In the genomic region with DNA sequence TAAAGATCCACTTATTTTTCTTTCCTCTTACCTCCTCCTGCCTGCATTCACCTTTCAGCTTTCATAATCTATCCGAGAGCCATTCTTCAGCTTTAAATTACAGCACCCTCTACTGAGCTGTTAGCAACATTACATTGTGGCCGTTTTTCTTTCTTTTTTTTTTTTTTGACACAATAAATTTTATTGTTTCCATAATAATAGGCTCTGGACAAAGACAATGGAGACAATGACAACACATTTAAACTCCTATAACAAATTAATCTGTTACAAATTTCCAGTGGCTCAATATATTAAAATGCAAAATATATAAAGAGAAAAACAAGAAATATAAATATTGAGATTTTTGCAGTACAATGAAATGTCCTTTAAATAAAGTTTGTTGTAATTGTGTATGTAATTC, we compare ENCODE assay signal across 8 cellular contexts.
DNase-seq lines count a peak whose midpoint lies in the region; ATAC-seq, FAIRE-seq and TF ChIP-seq lines count a peak whose summit lies in the region.
"Not testable (repeated sequence)": the region's sequence is repeated elsewhere in the genome, so short reads cannot be mapped to it uniquely, and the experiment has no call there.

No MANE protein-coding gene starts in this region.

- H2BK120ac ChIP-seq in IMR-90 (ENCODE audit: low read depth, low read length): not testable (repeated sequence)

- H3K9me3 Mint-ChIP-seq in astrocyte (ENCODE audit: unreplicated experiment); neural crest cell: not testable (repeated sequence)

- FAIRE-seq in astrocyte (lab: Jason Lieb, UNC): not testable (repeated sequence)
- peak; percentile 99 for FAIRE-seq in frontal cortex (lab: Jason Lieb, UNC)

- peak; percentile 81 for ATAC-seq in GM18858 (IDR thresholded peaks at IDR 0.05; ENCODE audit: unreplicated experiment)
- not testable (repeated sequence) for ATAC-seq in IMR-90 (ENCODE audit: low read depth)

- not testable (repeated sequence) for H2BK15ac ChIP-seq in IMR-90 (ENCODE audit: low read depth, low read length)

- not testable (repeated sequence) for H3K36me3 ChIP-seq in BE2C; HEK293 (ENCODE audit: control insufficient read depth in 2 of 2, insufficient read depth in 1 of 2, low read length in 2 of 2); IMR-90 (ENCODE audit: control insufficient read depth, insufficient read depth, low read length); astrocyte (ENCODE audit: insufficient read depth, low read length)

- not testable (repeated sequence) for H3K4me3 ChIP-seq in BE2C (ENCODE audit: low read depth, low read length); HEK293 (ENCODE audit: low read depth, low read length); IMR-90 (ENCODE audit: insufficient read depth, low read depth, low read length); astrocyte (ENCODE audit: insufficient read depth, low read depth, low read length)

- H2AFZ ChIP-seq in IMR-90 (replicated peaks; ENCODE audit: low read length, poor library complexity); astrocyte (ENCODE audit: low read depth, low read length): not testable (repeated sequence)

- not testable (repeated sequence) for H4K20me1 ChIP-seq in IMR-90 (ENCODE audit: insufficient read depth, low read length); astrocyte (ENCODE audit: insufficient read depth, low read length)

- not testable (repeated sequence) for H3K56ac ChIP-seq in IMR-90 (ENCODE audit: extremely low read depth, insufficient read depth, low read length)

- H3K4ac ChIP-seq in IMR-90 (ENCODE audit: low read depth, low read length): not testable (repeated sequence)

- not testable (repeated sequence) for H3K27ac Mint-ChIP-seq in astrocyte (ENCODE audit: unreplicated experiment); neural crest cell (ENCODE audit: unreplicated experiment)

- H3K4me1 ChIP-seq in BE2C; HEK293 (ENCODE audit: control insufficient read depth, insufficient read depth, low read length); IMR-90 (ENCODE audit: control insufficient read depth, insufficient read depth, low read length); astrocyte (ENCODE audit: insufficient read depth, low read length): not testable (repeated sequence)

- not testable (repeated sequence) for H3K27me3 ChIP-seq in BE2C; IMR-90 (ENCODE audit: control insufficient read depth, insufficient read depth, low read length); astrocyte (ENCODE audit: insufficient read depth, low read length)

- TF ChIP-seq RAD21 in IMR-90 (IDR thresholded peaks at IDR 0.05; ENCODE audit: low read length): 0 out of 2 replicates have a peak, but pooled peaks have one; percentile 23

- peak; percentile 52 for TF ChIP-seq CTCF in BE2C (IDR thresholded peaks at IDR 0.05; ENCODE audit: low read depth, low read length)
- TF ChIP-seq CTCF in HEK293 (tag by site-specific recombination; IDR thresholded peaks at IDR 0.05): not testable (repeated sequence)
- TF ChIP-seq CTCF in IMR-90 (conservative IDR thresholded peaks at IDR 0.05; ENCODE audit: low read depth, low read length): peak; percentile 37
- TF ChIP-seq CTCF in astrocyte (IDR thresholded peaks at IDR 0.05; ENCODE audit: insufficient read depth, low read depth, low read length): peak; percentile 44
- TF ChIP-seq CTCF in neural crest cell (conservative IDR thresholded peaks at IDR 0.05): peak; percentile 72

- no CpG with 5 or more reads among the region's 2 CpGs for WGBS in IMR-90 (ENCODE audit: extremely low coverage in 2 of 2, insufficient read length in 1 of 2), 2 experiments

- H4K5ac ChIP-seq in IMR-90 (ENCODE audit: low read depth, low read length): not testable (repeated sequence)

- not testable (repeated sequence) for TF ChIP-seq POLR2A in IMR-90 (IDR thresholded peaks at IDR 0.05; ENCODE audit: low read depth, low read length)

- BruUV-seq in IMR-90 (replicated peaks; lab: Mats Ljungman, UMichigan): not testable (repeated sequence)

- not testable (repeated sequence) for H3K4me3 Mint-ChIP-seq in astrocyte (ENCODE audit: unreplicated experiment); neural crest cell

- not testable (repeated sequence) for H3K4me1 Mint-ChIP-seq in astrocyte (ENCODE audit: low read depth, unreplicated experiment); neural crest cell

- H2BK5ac ChIP-seq in IMR-90 (ENCODE audit: low read depth, low read length, poor library complexity, severe bottlenecking): not testable (repeated sequence)

- intact Hi-C loops in IMR-90 (cut with micrococcal nuclease): not testable (repeated sequence)

- not testable (repeated sequence) for H3K4me2 ChIP-seq in IMR-90 (ENCODE audit: low read depth, low read length); astrocyte (ENCODE audit: low read length)

- dilution Hi-C loops in IMR-90 (cut with HindIII; ENCODE audit: low sequenced_read_pairs, unreplicated experiment): not testable (repeated sequence)

- H3K79me2 ChIP-seq in astrocyte (ENCODE audit: insufficient read depth, low read length): not testable (repeated sequence)

- not testable (repeated sequence) for H3K9me1 ChIP-seq in IMR-90 (ENCODE audit: insufficient read depth, low read length)

- CTCF ChIA-PET in HEK293 (lab: Yijun Ruan, JAX): interaction anchor here (0.7 kb wide), 2 partner anchors 17 to 776 kb away, joined by 3 to 4 read pairs; no protein-coding TSS in a partner anchor
- CTCF ChIA-PET in IMR-90 (lab: Yijun Ruan, JAX): not testable (repeated sequence)

- H3K79me1 ChIP-seq in IMR-90 (ENCODE audit: low read depth in 1 of 2, low read length in 2 of 2): not testable (repeated sequence)

- POLR2A ChIA-PET in HEK293 (lab: Yijun Ruan, JAX); IMR-90 (lab: Charles Lee; ENCODE audit: unreplicated experiment): not testable (repeated sequence)

- H3K27ac ChIP-seq in HEK293 (ENCODE audit: extremely low read depth, low read depth, low read length); IMR-90 (ENCODE audit: insufficient read depth, low read length); astrocyte (ENCODE audit: low read depth, low read length): not testable (repeated sequence)

- not testable (repeated sequence) for H2AK5ac ChIP-seq in IMR-90 (ENCODE audit: low read depth, low read length)

- not testable (repeated sequence) for H3K9me3 ChIP-seq in BE2C; HEK293 (ENCODE audit: control insufficient read depth, insufficient read depth, low read depth, low read length); IMR-90 (ENCODE audit: control insufficient read depth, insufficient read depth, low read length); astrocyte (ENCODE audit: insufficient read depth, low read depth, low read length)

- H3K9ac ChIP-seq in IMR-90 (ENCODE audit: low read depth, low read length); astrocyte (ENCODE audit: low read length): not testable (repeated sequence)

- not testable (repeated sequence) for H3K27me3 Mint-ChIP-seq in astrocyte (ENCODE audit: low read depth, unreplicated experiment); neural crest cell (ENCODE audit: low read depth)

- H3K18ac ChIP-seq in IMR-90 (ENCODE audit: low read depth, low read length): not testable (repeated sequence)

- H4K91ac ChIP-seq in IMR-90 (ENCODE audit: insufficient read depth, low read depth, low read length): not testable (repeated sequence)

- H4K8ac ChIP-seq in IMR-90 (ENCODE audit: low read depth in 2 of 2, low read length in 2 of 2): not testable (repeated sequence)

- DNase-seq in BE2C; IMR-90; astrocyte (ENCODE audit: low read depth); frontal cortex (ENCODE audit: low spot score in 2 of 2); neural crest cell (ENCODE audit: low read depth, low spot score): not testable (repeated sequence)
- DNase-seq in NCI-H82 (lab: John Stamatoyannopoulos, UW): peak; percentile 21

- H3K36me3 Mint-ChIP-seq in astrocyte (ENCODE audit: low read depth, unreplicated experiment); neural crest cell (ENCODE audit: low read depth): not testable (repeated sequence)

- H2AK9ac ChIP-seq in IMR-90 (replicated peaks; ENCODE audit: low read depth, low read length, poor library complexity): not testable (repeated sequence)

- not testable (repeated sequence) for H3K23ac ChIP-seq in IMR-90 (ENCODE audit: low read depth, low read length)

- not testable (repeated sequence) for H2BK20ac ChIP-seq in IMR-90 (ENCODE audit: low read depth, low read length)

- H3K14ac ChIP-seq in IMR-90 (replicated peaks; ENCODE audit: low read depth, low read length): not testable (repeated sequence)

- in situ Hi-C loops in IMR-90 (cut with MboI; ENCODE audit: low sequenced_read_pairs): not testable (repeated sequence)

TF ChIP-seq in HEK293, 187 proteins besides CTCF, POLR2A, EP300 and RAD21:
- TF ChIP-seq ZNF654 (tag by site-specific recombination; IDR thresholded peaks at IDR 0.05; ENCODE audit: low read depth): peak; percentile 63

TF ChIP-seq in IMR-90, 13 proteins besides CTCF, POLR2A, EP300 and RAD21:
- peak; percentile 15; the same call in 1 of the 2 replicates for TF ChIP-seq SMC3 (IDR thresholded peaks at IDR 0.05; ENCODE audit: low read depth, low read length)
